8 cellular contexts compared by ENCODE assay signal in the genomic region with DNA sequence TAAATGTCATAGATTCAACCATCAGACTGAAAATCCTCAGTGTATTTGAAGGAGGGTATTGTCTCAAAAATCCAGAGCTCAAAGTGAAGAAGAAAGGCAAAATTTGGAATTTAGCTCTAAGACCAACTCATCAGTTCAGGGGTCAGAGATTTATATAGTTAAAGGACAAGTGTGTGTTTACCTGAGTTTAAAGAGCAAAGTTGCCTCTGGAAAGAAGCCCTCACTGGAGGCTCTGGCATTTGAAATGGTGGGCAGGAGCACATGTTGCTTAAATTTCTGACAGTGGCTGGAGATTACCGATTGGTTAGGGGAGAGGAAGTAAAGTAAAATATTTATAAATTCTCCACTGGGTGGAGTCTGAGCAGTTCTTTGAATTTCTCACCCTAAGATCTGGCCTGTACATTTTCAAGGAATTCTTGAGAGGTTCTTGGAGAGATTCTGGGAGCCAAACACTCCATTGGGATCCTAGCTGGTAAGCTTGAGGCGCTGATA. TPM values are rescaled to one million over a fixed set of nuclear protein-coding genes. Genes with fewer than 3 reads are reported as not detected.
A peak's percentile ranks its signal among the peaks of the same experiment; 100 is the strongest.
DNase-seq lines count a peak whose midpoint lies in the region; ATAC-seq, FAIRE-seq and TF ChIP-seq lines count a peak whose summit lies in the region.

TSS of gene KYNU (plus strand) at position 400 of the 492 bp plus-strand sequence. CDS start 7,704 bp downstream, outside the sequence.

- H3K36me3 ChIP-seq in HepG2 (replicated peaks in 1 of 2; ENCODE audit: control insufficient read depth in 1 of 2, insufficient read depth in 2 of 2, low read length in 2 of 2) (peaks cover 1 to 4% of the 10 kb centered on the region in 2 experiments; a peak in 2 of 5 replicates), gastrocnemius medialis (no peaks in the 10 kb centered on the region)

- no peaks in the 10 kb centered on the region for H3K9me3 ChIP-seq in HepG2 (ENCODE audit: low read length)
- H3K9me3 ChIP-seq in gastrocnemius medialis, result no peaks in the 10 kb centered on the region

- no peak for TF ChIP-seq RAD21 in HepG2 (CRISPR knock-in tag; IDR thresholded peaks at IDR 0.05)

- no peaks in the 10 kb centered on the region for H4K20me1 ChIP-seq in HepG2 (ENCODE audit: insufficient read depth, low read length)

- peak; percentile 44 for ATAC-seq in GM18499 (IDR thresholded peaks at IDR 0.05; ENCODE audit: insufficient read depth, unreplicated experiment)
- ATAC-seq in HG02571 (IDR thresholded peaks at IDR 0.05; ENCODE audit: unreplicated experiment), result peak; percentile 49
- peak; percentile 90 for ATAC-seq in HepG2
- ATAC-seq in gastrocnemius medialis, result no peak

- no peak within 1 kb of the TSS for H3K27ac Mint-ChIP-seq in nephron progenitor cell

- no peaks in the 10 kb centered on the region for H3K36me3 Mint-ChIP-seq in nephron progenitor cell (ENCODE audit: low read depth)

- TF ChIP-seq POLR2A in HepG2 (IDR thresholded peaks at IDR 0.05; ENCODE audit: insufficient read depth in 1 of 2, low read depth in 2 of 2, low read length in 2 of 2), result no peak; a peak in 1 of 4 replicates
- no peak for TF ChIP-seq POLR2A in gastrocnemius medialis (IDR thresholded peaks at IDR 0.05)

- intact Hi-C loops in HepG2 (cut with micrococcal nuclease; ENCODE audit: unreplicated experiment) (loop anchor here (1.0 to 2.0 kb wide), 2 partner anchors 74 to 103 kb away; no protein-coding TSS in a partner anchor), gastrocnemius medialis (cut with DNase I; ENCODE audit: low total_unique reads) (no loop called here)

- H3K27me3 ChIP-seq in HepG2 (ENCODE audit: control insufficient read depth in 1 of 2, insufficient read depth in 2 of 2, low read length in 2 of 2) (no peaks in the 10 kb centered on the region), gastrocnemius medialis (no peaks in the 10 kb centered on the region)

- peak within 1 kb of the TSS; percentile 69 for H3K9ac ChIP-seq in HepG2 (ENCODE audit: insufficient read depth, low read depth, low read length)

- no peaks in the 10 kb centered on the region for H3K9me3 Mint-ChIP-seq in nephron progenitor cell

- TF ChIP-seq CTCF in HepG2 (CRISPR knock-in tag; IDR thresholded peaks at IDR 0.05), result peak; percentile 19; the same call in 1 of the 2 replicates
- TF ChIP-seq CTCF in nephron progenitor cell (IDR thresholded peaks at IDR 0.05), result no peak
- TF ChIP-seq CTCF in gastrocnemius medialis (IDR thresholded peaks at IDR 0.05 in 4 of 5, conservative IDR thresholded peaks at IDR 0.05 in 1 of 5), result no peak

- no peaks in the 10 kb centered on the region for H3K4me1 Mint-ChIP-seq in nephron progenitor cell

- peak within 1 kb of the TSS; percentile 68 for H2AFZ ChIP-seq in HepG2 (ENCODE audit: low read length)

- peaks cover 75% of the 10 kb centered on the region for H3K4me1 ChIP-seq in HepG2 (ENCODE audit: insufficient read depth, low read length)
- H3K4me1 ChIP-seq in gastrocnemius medialis, result no peaks in the 10 kb centered on the region

- peak; percentile 83 for FAIRE-seq in HepG2 (lab: Jason Lieb, UNC)

- H3K4me2 ChIP-seq in HepG2 (ENCODE audit: low read depth, low read length), result peak within 1 kb of the TSS; percentile 80

- TF ChIP-seq EP300 in HepG2 (IDR thresholded peaks at IDR 0.05; ENCODE audit: low read depth in 2 of 2, low read length in 2 of 2), result peak in 1 of 2 experiments; percentile 76; a peak in 2 of 4 replicates
- TF ChIP-seq EP300 in HepG2 (CRISPR knock-in tag; IDR thresholded peaks at IDR 0.05; ENCODE audit: borderline replicate concordance), result no peak

- 13% methylated on average over 2 of the region's 2 CpGs for WGBS in HepG2 (ENCODE audit: low lambda C conversion rate)

- DNase-seq in NOMO-1 (lab: John Stamatoyannopoulos, UW; ENCODE audit: unreplicated experiment in 2 of 2) (peak; percentile 64 to 85), HepG2 (ENCODE audit: low spot score) (peak; percentile 82), nephron progenitor cell (no peak), gastrocnemius medialis (no peak), NCI-H1105 treated with DMSO at 0.1 percent for 48 hours (lab: John Stamatoyannopoulos, UW) (no peak)
- no peak for DNase-seq in activated CD4-positive, CD25-positive, alpha-beta regulatory T cell treated with anti-CD3 and anti-CD28 coated beads, Interleukin-2, amount 50 U/mL, for 72 hours

- CTCF ChIA-PET in HepG2 (lab: Yijun Ruan, JAX; ENCODE audit: low intra/inter-chr PET ratio, low total read pairs), result interaction anchor here (0.7 kb wide), 1 partner anchor 104 kb away, joined by 3 read pairs; no protein-coding TSS in a partner anchor

- in situ Hi-C loops in HepG2 (cut with HindIII; ENCODE audit: extremely low pct_ligation_motif_present, low pct_unique_long_range_greater_than_20kb), result no loop called here
- in situ Hi-C loops in gastrocnemius medialis (cut with MboI; ENCODE audit: low sequenced_read_pairs in 4 of 4), result no loop called here

- BruUV-seq in HepG2 (replicated peaks; lab: Mats Ljungman, UMichigan), result no TSS peak

- H3K4me3 ChIP-seq in HepG2 (replicated peaks in 1 of 3; ENCODE audit: insufficient read depth in 1 of 3, low read depth in 2 of 3, low read length in 3 of 3) (peak within 1 kb of the TSS; percentile 58 to 77 (median 60); a peak in 5 of 6 replicates), gastrocnemius medialis (no peak within 1 kb of the TSS)

- peaks cover 4% of the 10 kb centered on the region for H3K27me3 Mint-ChIP-seq in nephron progenitor cell (ENCODE audit: low read depth, poor library complexity)

- POLR2A ChIA-PET in HepG2 (lab: Yijun Ruan, JAX), result interaction anchor here (0.9 to 1.5 kb wide), 6 partner anchors 9 to 74 kb away, joined by 3 to 12 read pairs (median 4); no protein-coding TSS in a partner anchor

- no peak within 1 kb of the TSS for H3K4me3 Mint-ChIP-seq in nephron progenitor cell

- H3K79me2 ChIP-seq in HepG2 (ENCODE audit: insufficient read depth, low read length), result peaks cover 33% of the 10 kb centered on the region

- H3K27ac ChIP-seq in HepG2 (ENCODE audit: extremely low read length, insufficient read depth, low read length), result peak within 1 kb of the TSS; percentile 87
- H3K27ac ChIP-seq in gastrocnemius medialis, result no peak within 1 kb of the TSS

TF ChIP-seq in HepG2, 621 proteins besides CTCF, POLR2A, EP300 and RAD21 (continues in another document):
- peak; percentile 62 for TF ChIP-seq ZGPAT (CRISPR knock-in tag; IDR thresholded peaks at IDR 0.05)
- no peak for TF ChIP-seq DDIT3 (CRISPR knock-in tag; IDR thresholded peaks at IDR 0.05)
- no peak for TF ChIP-seq RAD51 (IDR thresholded peaks at IDR 0.05; ENCODE audit: borderline replicate concordance)
- TF ChIP-seq ZNF446 (CRISPR knock-in tag; IDR thresholded peaks at IDR 0.05), result no peak
- TF ChIP-seq SALL2 (CRISPR knock-in tag; IDR thresholded peaks at IDR 0.05), result no peak
- peak; percentile 46 for TF ChIP-seq ERF (CRISPR knock-in tag; IDR thresholded peaks at IDR 0.05)

RNA-seq across cellular contexts. Expression of gene KYNU, which starts in this region (rescaled TPM):
- total RNA-seq in HepG2 (2016; rRNA removed; fragmentation: Illumina TruSeq; extraction: Trizol), result 68.6 and 98.2 TPM in 2 replicates
- 11.5 and 14.9 TPM in 2 replicates for total RNA-seq in HepG2 (2016; cell fraction: cytosol; rRNA removed; fragmentation: Illumina TruSeq; extraction: Trizol; ENCODE audit: low read depth)
- total RNA-seq in HepG2 (2016; cell fraction: insoluble cytoplasmic fraction; rRNA removed; fragmentation: Illumina TruSeq; extraction: Trizol), result 70.0 and 103 TPM in 2 replicates
- 26.4 and 34.0 TPM in 2 replicates for total RNA-seq in HepG2 (2016; cell fraction: membrane; rRNA removed; fragmentation: Illumina TruSeq; extraction: Trizol)
- 60.4 and 62.1 TPM in 2 replicates for total RNA-seq in HepG2 (2016; cell fraction: nucleus; rRNA removed; fragmentation: Illumina TruSeq; extraction: Trizol)
- 13.7 and 21.9 TPM in 2 replicates for polyA plus RNA-seq in HepG2 (2011; rRNA removed)
- polyA plus RNA-seq in HepG2 (2011; cell fraction: cytosol; rRNA removed), result 11.5 and 15.4 TPM in 2 replicates
- polyA plus RNA-seq in HepG2 (2011; cell fraction: nucleus; rRNA removed), result 4.5 and 5.2 TPM in 2 replicates
- 31.0 and 46.5 TPM in 2 replicates for polyA plus RNA-seq in HepG2 (2012)
- polyA plus RNA-seq in HepG2 (2016; cell fraction: cytosol; fragmentation: Illumina TruSeq; extraction: Trizol; ENCODE audit: low read depth), result 10.7 and 10.8 TPM in 2 replicates
- 71.6 and 79.6 TPM in 2 replicates for polyA plus RNA-seq in HepG2 (2016; cell fraction: insoluble cytoplasmic fraction; fragmentation: Illumina TruSeq; extraction: Trizol; ENCODE audit: low read depth)
- 15.4 and 19.8 TPM in 2 replicates for polyA plus RNA-seq in HepG2 (2016; cell fraction: membrane; fragmentation: Illumina TruSeq; extraction: Trizol; ENCODE audit: low read depth)
- polyA plus RNA-seq in HepG2 (2016; cell fraction: nucleus; fragmentation: Illumina TruSeq; extraction: Trizol; ENCODE audit: insufficient read depth, low read depth), result 27.3 and 28.7 TPM in 2 replicates
- 7.0 and 141 TPM in 2 replicates for polyA minus RNA-seq in HepG2 (2011; rRNA and poly(A)+ RNA removed; ENCODE audit: low replicate concordance)
- 13.4 and 17.7 TPM in 2 replicates for polyA minus RNA-seq in HepG2 (2011; cell fraction: cytosol; rRNA and poly(A)+ RNA removed)
- 98.0 and 107 TPM in 2 replicates for polyA minus RNA-seq in HepG2 (2011; cell fraction: nucleus; rRNA and poly(A)+ RNA removed)
- total RNA-seq in gastrocnemius medialis, result 1 to 10 TPM in 1 of 4 donors, under 1 TPM in 2, not detected in 1; 0.46 to 2.0 (median 0.61) TPM

Comparison
In these comparisons a context has a peak if more than half of its experiments do, and no peak if none do; other contexts are left out.
1. RNA of gene KYNU (total RNA-seq): 11.5 to 103 TPM in HepG2; 0.46 to 2.0 TPM in gastrocnemius medialis; every median in the first group is over 4 times any median in the second.
2. ATAC-seq: peak in GM18499 (single experiment), HG02571 (single experiment) and HepG2 (single experiment); none in gastrocnemius medialis (0 of 2).
3. DNase-seq: peak in NOMO-1 (2 of 2) and HepG2 (single experiment); none in nephron progenitor cell (single experiment), gastrocnemius medialis (0 of 2), NCI-H1105 treated with DMSO at 0.1 percent for 48 hours (single experiment) and activated CD4-positive, CD25-positive, alpha-beta regulatory T cell treated with anti-CD3 and anti-CD28 coated beads, Interleukin-2, amount 50 U/mL, for 72 hours (single experiment).
4. H3K4me3 ChIP-seq: peak in HepG2 (3 of 3); none in gastrocnemius medialis (0 of 4).